Comparison of ENCODE assay signal across 1 cellular context in the genomic region with DNA sequence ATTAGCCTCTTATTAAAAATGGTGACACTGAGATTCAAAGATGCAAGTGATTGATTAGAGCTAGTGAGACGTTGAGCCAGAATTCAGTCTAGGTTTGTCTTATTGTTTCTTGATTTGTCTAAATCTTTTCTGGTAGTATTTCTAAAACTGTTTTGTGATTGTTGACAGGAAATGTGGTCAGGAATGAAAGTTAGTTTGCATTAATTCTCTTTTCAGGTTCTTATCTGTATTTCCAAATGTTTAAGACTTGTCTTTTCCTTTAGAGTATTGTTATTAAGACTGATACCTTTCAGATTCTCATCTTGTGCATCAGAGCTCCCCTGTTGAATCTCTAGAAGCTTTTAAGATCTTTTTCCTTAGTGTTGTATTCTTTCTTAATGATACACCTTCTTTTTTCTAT.
TF ChIP-seq lines count a peak whose summit lies in the region.

No MANE protein-coding gene starts in this region.

TF ChIP-seq in GM12878, 131 proteins besides CTCF, POLR2A, EP300 and RAD21:
- TF ChIP-seq RUNX3 (IDR thresholded peaks at IDR 0.05; ENCODE audit: low read length) (peak; percentile 33; the same call in 1 of the 2 replicates), JUND (IDR thresholded peaks at IDR 0.05; ENCODE audit: low read depth, low read length) (no peak)
- TF ChIP-seq, protein P1, sequence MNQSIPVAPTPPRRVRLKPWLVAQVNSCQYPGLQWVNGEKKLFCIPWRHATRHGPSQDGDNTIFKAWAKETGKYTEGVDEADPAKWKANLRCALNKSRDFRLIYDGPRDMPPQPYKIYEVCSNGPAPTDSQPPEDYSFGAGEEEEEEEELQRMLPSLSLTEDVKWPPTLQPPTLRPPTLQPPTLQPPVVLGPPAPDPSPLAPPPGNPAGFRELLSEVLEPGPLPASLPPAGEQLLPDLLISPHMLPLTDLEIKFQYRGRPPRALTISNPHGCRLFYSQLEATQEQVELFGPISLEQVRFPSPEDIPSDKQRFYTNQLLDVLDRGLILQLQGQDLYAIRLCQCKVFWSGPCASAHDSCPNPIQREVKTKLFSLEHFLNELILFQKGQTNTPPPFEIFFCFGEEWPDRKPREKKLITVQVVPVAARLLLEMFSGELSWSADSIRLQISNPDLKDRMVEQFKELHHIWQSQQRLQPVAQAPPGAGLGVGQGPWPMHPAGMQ (IDR thresholded peaks at IDR 0.05; ENCODE audit: borderline replicate concordance), result no peak
